In genomic region chr4:173753408-173753807, GRCh38 we compare ENCODE assay signal across 33 cellular contexts.
"Had no signal": no experiment of that assay in that cellular context is flagged by ENCODE, and none has a peak within 500 bp of the region (broad histone marks: within the 10 kb centered on the region; RNA-seq: fewer than 3 reads in every experiment).

No MANE protein-coding gene starts in this region.

- DNase-seq: activated CD4-positive, alpha-beta memory T cell treated with anti-CD3 and anti-CD28 coated beads, Interleukin-2, amount 10 ng/mL, durations not matched to agents 7 days and 5 days; activated CD4-positive, alpha-beta T cell treated with anti-CD3 and anti-CD28 coated beads for 1 hour; activated CD4-positive, alpha-beta T cell treated with anti-CD3 and anti-CD28 coated beads for 4 hours; activated CD4-positive, alpha-beta T cell treated with anti-CD3 and anti-CD28 coated beads, Interleukin-2, amount 10 ng/mL, durations not matched to agents 7 days and 5 days; activated CD4-positive, alpha-beta T cell treated with anti-CD3 and anti-CD28 coated beads, Interleukin-2, amount 50 U/mL, for 4 hours; activated CD8-positive, alpha-beta memory T cell treated with anti-CD3 and anti-CD28 coated beads, Interleukin-2, amount 50 U/mL, for 48 hours; activated effector memory CD4-positive, alpha-beta T cell treated with Interleukin-2 at 50 U/mL for 16 hours; activated gamma-delta T cell treated with Interleukin-2 at 50 U/mL for 16 hours; activated naive CD4-positive, alpha-beta T cell treated with Interleukin-2 at 50 U/mL for 16 hours; activated naive CD8-positive, alpha-beta T cell treated with anti-CD3 and anti-CD28 coated beads for 36 hours; activated naive CD8-positive, alpha-beta T cell treated with anti-CD3 and anti-CD28 coated beads, Interleukin-2, amount 50 U/mL, for 24 hours; activated T-cell treated with anti-CD3 and anti-CD28 coated beads for 4 hours; activated T-cell treated with anti-CD3 and anti-CD28 coated beads, Interleukin-2, amount 50 U/mL, for 24 hours; activated T-cell treated with anti-CD3 and anti-CD28 coated beads, Interleukin-2, amount 50 U/mL, for 72 hours; adrenal gland; amygdala; aorta; body of pancreas; caudate nucleus; dorsolateral prefrontal cortex; effector memory CD4-positive, alpha-beta T cell; endodermal cell; foreskin fibroblast; gastrocnemius medialis; glutamatergic neuron; heart left ventricle; T-helper 2 cell had no signal

- H3K4me1 ChIP-seq: adrenal gland, body of pancreas, gastrocnemius medialis had no signal

- H3K4me3 Mint-ChIP-seq: activated CD4-positive, alpha-beta memory T cell treated with anti-CD3 and anti-CD28 coated beads, Interleukin-2, amount 10 ng/mL, durations not matched to agents 7 days and 5 days; activated CD4-positive, alpha-beta T cell treated with anti-CD3 and anti-CD28 coated beads, Interleukin-2, amount 10 ng/mL, durations not matched to agents 7 days and 5 days; activated naive CD4-positive, alpha-beta T cell treated with anti-CD3 and anti-CD28 coated beads, Interleukin-2, amount 50 U/mL, for 24 hours; activated naive CD8-positive, alpha-beta T cell treated with anti-CD3 and anti-CD28 coated beads for 36 hours; activated naive CD8-positive, alpha-beta T cell treated with anti-CD3 and anti-CD28 coated beads, Interleukin-2, amount 50 U/mL, for 24 hours; activated T-cell treated with anti-CD3 and anti-CD28 coated beads, Interleukin-2, amount 50 U/mL, for 24 hours; activated T-cell treated with anti-CD3 and anti-CD28 coated beads, Interleukin-2, amount 50 U/mL, for 72 hours; dendritic cell treated with granulocyte-macrophage colony-stimulating factor and Interleukin-4, amounts not matched to agents 40 ng/mL and 50 ng/mL, for 4 days; endodermal cell; WTC11 had no signal

- H3K4me3 ChIP-seq: adrenal gland, body of pancreas, coronary artery, dorsolateral prefrontal cortex, gastrocnemius medialis, heart left ventricle had no signal

- H3K9me3 Mint-ChIP-seq: activated CD4-positive, alpha-beta memory T cell treated with anti-CD3 and anti-CD28 coated beads, Interleukin-2, amount 10 ng/mL, durations not matched to agents 7 days and 5 days; activated CD4-positive, alpha-beta T cell treated with anti-CD3 and anti-CD28 coated beads, Interleukin-2, amount 10 ng/mL, durations not matched to agents 7 days and 5 days; activated naive CD8-positive, alpha-beta T cell treated with anti-CD3 and anti-CD28 coated beads for 36 hours; activated naive CD8-positive, alpha-beta T cell treated with anti-CD3 and anti-CD28 coated beads, Interleukin-2, amount 50 U/mL, for 24 hours; activated T-cell treated with anti-CD3 and anti-CD28 coated beads, Interleukin-2, amount 50 U/mL, for 24 hours; activated T-cell treated with anti-CD3 and anti-CD28 coated beads, Interleukin-2, amount 50 U/mL, for 72 hours; dendritic cell treated with granulocyte-macrophage colony-stimulating factor and Interleukin-4, amounts not matched to agents 40 ng/mL and 50 ng/mL, for 4 days; endodermal cell; WTC11 had no signal

- H3K4me1 Mint-ChIP-seq: activated CD4-positive, alpha-beta memory T cell treated with anti-CD3 and anti-CD28 coated beads, Interleukin-2, amount 10 ng/mL, durations not matched to agents 7 days and 5 days; activated CD4-positive, alpha-beta T cell treated with anti-CD3 and anti-CD28 coated beads, Interleukin-2, amount 10 ng/mL, durations not matched to agents 7 days and 5 days; activated naive CD4-positive, alpha-beta T cell treated with anti-CD3 and anti-CD28 coated beads, Interleukin-2, amount 50 U/mL, for 24 hours; activated naive CD8-positive, alpha-beta T cell treated with anti-CD3 and anti-CD28 coated beads for 36 hours; activated naive CD8-positive, alpha-beta T cell treated with anti-CD3 and anti-CD28 coated beads, Interleukin-2, amount 50 U/mL, for 24 hours had no signal

- H3K27me3 Mint-ChIP-seq: activated CD4-positive, alpha-beta memory T cell treated with anti-CD3 and anti-CD28 coated beads, Interleukin-2, amount 10 ng/mL, durations not matched to agents 7 days and 5 days; activated CD4-positive, alpha-beta T cell treated with anti-CD3 and anti-CD28 coated beads, Interleukin-2, amount 10 ng/mL, durations not matched to agents 7 days and 5 days; activated naive CD8-positive, alpha-beta T cell treated with anti-CD3 and anti-CD28 coated beads, Interleukin-2, amount 50 U/mL, for 24 hours; dendritic cell treated with granulocyte-macrophage colony-stimulating factor and Interleukin-4, amounts not matched to agents 40 ng/mL and 50 ng/mL, for 4 days had no signal

- H3K27ac ChIP-seq: adrenal gland, body of pancreas, coronary artery, dorsolateral prefrontal cortex, gastrocnemius medialis, heart left ventricle, VCaP had no signal

- H3K36me3 Mint-ChIP-seq: activated naive CD4-positive, alpha-beta T cell treated with anti-CD3 and anti-CD28 coated beads, Interleukin-2, amount 50 U/mL, for 24 hours; activated naive CD8-positive, alpha-beta T cell treated with anti-CD3 and anti-CD28 coated beads for 36 hours; WTC11 had no signal

- H3K9me3 ChIP-seq: adrenal gland, body of pancreas, gastrocnemius medialis, heart left ventricle had no signal

- H3K27ac Mint-ChIP-seq: activated CD4-positive, alpha-beta memory T cell treated with anti-CD3 and anti-CD28 coated beads, Interleukin-2, amount 10 ng/mL, durations not matched to agents 7 days and 5 days; activated CD4-positive, alpha-beta T cell treated with anti-CD3 and anti-CD28 coated beads, Interleukin-2, amount 10 ng/mL, durations not matched to agents 7 days and 5 days; activated naive CD4-positive, alpha-beta T cell treated with anti-CD3 and anti-CD28 coated beads, Interleukin-2, amount 50 U/mL, for 24 hours; activated naive CD8-positive, alpha-beta T cell treated with anti-CD3 and anti-CD28 coated beads for 36 hours; activated naive CD8-positive, alpha-beta T cell treated with anti-CD3 and anti-CD28 coated beads, Interleukin-2, amount 50 U/mL, for 24 hours; activated T-cell treated with anti-CD3 and anti-CD28 coated beads, Interleukin-2, amount 50 U/mL, for 24 hours; activated T-cell treated with anti-CD3 and anti-CD28 coated beads, Interleukin-2, amount 50 U/mL, for 72 hours; dendritic cell treated with granulocyte-macrophage colony-stimulating factor and Interleukin-4, amounts not matched to agents 40 ng/mL and 50 ng/mL, for 4 days; endodermal cell; WTC11 had no signal

- ATAC-seq: activated naive CD8-positive, alpha-beta T cell treated with anti-CD3 and anti-CD28 coated beads, Interleukin-2, amount 50 U/mL, for 24 hours; activated T-cell treated with anti-CD3 and anti-CD28 coated beads, Interleukin-2, amount 50 U/mL, for 72 hours; body of pancreas; esophagus mucosa; gastrocnemius medialis; heart left ventricle had no signal

- H3K27me3 ChIP-seq: adrenal gland, body of pancreas, gastrocnemius medialis, heart left ventricle had no signal

- H3K36me3 ChIP-seq: adrenal gland, gastrocnemius medialis, heart left ventricle had no signal
